ENCODE assay signal across 8 cellular contexts in the genomic region with DNA sequence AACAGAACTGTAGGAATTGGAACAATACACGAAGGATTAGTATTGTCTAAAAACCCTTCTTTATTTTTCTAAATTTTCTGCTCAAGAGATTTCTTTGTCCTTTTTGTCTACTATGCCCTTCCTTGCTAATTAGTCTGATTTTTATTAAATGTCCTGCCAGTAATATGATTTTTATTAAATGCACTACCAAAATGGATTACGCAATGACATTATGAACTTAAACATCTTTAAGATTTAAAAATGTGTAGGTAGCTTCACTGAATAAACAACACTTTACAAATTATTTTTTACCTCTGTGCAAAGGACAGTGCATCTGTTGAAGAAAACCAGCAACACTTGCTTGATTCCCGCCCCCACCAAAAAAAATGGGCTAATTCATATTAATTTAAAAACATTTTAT. TPM values are rescaled to one million over a fixed set of nuclear protein-coding genes. Genes with fewer than 3 reads are reported as not detected.
"Had no signal": no experiment of that assay in that cellular context is flagged by ENCODE, and none has a peak within 500 bp of the region (broad histone marks: within the 10 kb centered on the region; RNA-seq: fewer than 3 reads in every experiment).

No MANE protein-coding gene starts in this region.

- H3K9me3 ChIP-seq: HAP-1 had no signal

- H3K27ac ChIP-seq: HL-60 had no signal

- H3K4me3 ChIP-seq: HAP-1 had no signal

- ATAC-seq: HCT116 had no signal

- H2AFZ ChIP-seq: GM23338 had no signal

- H3K36me3 ChIP-seq: HAP-1 had no signal

- DNase-seq: HFFc6, KG1 had no signal

- H3K4me1 ChIP-seq: HAP-1 had no signal

RNA-seq across cellular contexts. Expression of a gene that starts 8.2 kb away (rescaled TPM):
- total RNA-seq: GM23338, H7 had no signal
- polyA plus RNA-seq: IgD-negative memory B cell had no signal
